Comparison of ENCODE assay signal across 1 cellular context in genomic region chr3:42055291-42055690, GRCh38.
TF ChIP-seq lines count a peak whose summit lies in the region.

No MANE protein-coding gene starts in this region.

TF ChIP-seq in HepG2, 621 proteins besides CTCF, POLR2A, EP300 and RAD21 (continued from another document and continues in another):
- TF ChIP-seq, protein P1, sequence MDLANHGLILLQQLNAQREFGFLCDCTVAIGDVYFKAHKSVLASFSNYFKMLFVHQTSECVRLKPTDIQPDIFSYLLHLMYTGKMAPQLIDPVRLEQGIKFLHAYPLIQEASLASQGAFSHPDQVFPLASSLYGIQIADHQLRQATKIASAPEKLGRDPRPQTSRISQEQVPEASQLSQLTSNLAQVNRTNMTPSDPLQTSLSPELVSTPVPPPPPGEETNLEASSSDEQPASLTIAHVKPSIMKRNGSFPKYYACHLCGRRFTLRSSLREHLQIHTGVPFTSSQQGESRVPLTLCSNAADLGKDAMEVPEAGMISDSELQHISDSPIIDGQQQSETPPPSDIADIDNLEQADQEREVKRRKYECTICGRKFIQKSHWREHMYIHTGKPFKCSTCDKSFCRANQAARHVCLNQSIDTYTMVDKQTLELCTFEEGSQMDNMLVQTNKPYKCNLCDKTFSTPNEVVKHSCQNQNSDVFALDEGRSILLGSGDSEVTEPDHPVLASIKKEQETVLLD (CRISPR knock-in tag; IDR thresholded peaks at IDR 0.05; ENCODE audit: low read depth): no peak
- TF ChIP-seq FOXA3 (CRISPR knock-in tag; IDR thresholded peaks at IDR 0.05) (peak; percentile 93), ZNF773 (CRISPR knock-in tag; IDR thresholded peaks at IDR 0.05; ENCODE audit: borderline replicate concordance) (no peak), KDM4B (CRISPR knock-in tag; IDR thresholded peaks at IDR 0.05) (no peak), GATAD1 (CRISPR knock-in tag; IDR thresholded peaks at IDR 0.05) (no peak), ARID5B (CRISPR knock-in tag; IDR thresholded peaks at IDR 0.05) (peak; percentile 79), GZF1 (CRISPR knock-in tag; IDR thresholded peaks at IDR 0.05) (no peak), SAP130 (CRISPR knock-in tag; IDR thresholded peaks at IDR 0.05; ENCODE audit: low read depth) (peak; percentile 66), HOXA3 (CRISPR knock-in tag; IDR thresholded peaks at IDR 0.05) (0 out of 2 replicates have a peak, but pooled peaks have one; percentile 16), GATA4 (IDR thresholded peaks at IDR 0.05; ENCODE audit: borderline replicate concordance, low read depth) (no peak), ERF (CRISPR knock-in tag; IDR thresholded peaks at IDR 0.05) (peak; percentile 49; the same call in 1 of the 2 replicates), CC2D1A (CRISPR knock-in tag; IDR thresholded peaks at IDR 0.05) (no peak), ZNF800 (CRISPR knock-in tag; IDR thresholded peaks at IDR 0.05) (no peak), ZNF678 (CRISPR knock-in tag; IDR thresholded peaks at IDR 0.05) (no peak), RELA (CRISPR knock-in tag; IDR thresholded peaks at IDR 0.05) (no peak), ZNF335 (CRISPR knock-in tag; IDR thresholded peaks at IDR 0.05) (no peak), PCBP1 (IDR thresholded peaks at IDR 0.05; ENCODE audit: borderline replicate concordance, low read depth, low read length) (no peak), ZNF629 (CRISPR knock-in tag; conservative IDR thresholded peaks at IDR 0.05) (no peak), SNRNP70 (IDR thresholded peaks at IDR 0.05; ENCODE audit: low read depth, low read length) (no peak), RAD51 (IDR thresholded peaks at IDR 0.05; ENCODE audit: borderline replicate concordance) (no peak), MYC (CRISPR knock-in tag; IDR thresholded peaks at IDR 0.05; ENCODE audit: borderline replicate concordance) (no peak), KMT2B (CRISPR knock-in tag; IDR thresholded peaks at IDR 0.05) (no peak), ZSCAN9 (CRISPR knock-in tag; IDR thresholded peaks at IDR 0.05; ENCODE audit: borderline replicate concordance) (0 out of 2 replicates have a peak, but pooled peaks have one; percentile 40), SIX1 (CRISPR knock-in tag; IDR thresholded peaks at IDR 0.05; ENCODE audit: borderline replicate concordance) (no peak), ZFP1 (CRISPR knock-in tag; IDR thresholded peaks at IDR 0.05) (no peak), ZNF652 (CRISPR knock-in tag; IDR thresholded peaks at IDR 0.05; ENCODE audit: borderline replicate concordance, low read depth) (no peak), HES4 (CRISPR knock-in tag; IDR thresholded peaks at IDR 0.05; ENCODE audit: borderline replicate concordance) (no peak), GMEB1 (CRISPR knock-in tag; IDR thresholded peaks at IDR 0.05; ENCODE audit: borderline replicate concordance) (no peak), HNF1B (CRISPR knock-in tag; IDR thresholded peaks at IDR 0.05) (no peak), HMG20A (CRISPR knock-in tag; IDR thresholded peaks at IDR 0.05; ENCODE audit: borderline replicate concordance) (peak; percentile 74; the same call in 1 of the 2 replicates), ZFY (CRISPR knock-in tag; IDR thresholded peaks at IDR 0.05) (no peak), JUNB (CRISPR knock-in tag; IDR thresholded peaks at IDR 0.05; ENCODE audit: borderline replicate concordance) (no peak), ZNF720 (CRISPR knock-in tag; IDR thresholded peaks at IDR 0.05) (no peak), MTA3 (CRISPR knock-in tag; IDR thresholded peaks at IDR 0.05) (no peak), RFX1 (IDR thresholded peaks at IDR 0.05) (no peak), MIXL1 (CRISPR knock-in tag; IDR thresholded peaks at IDR 0.05) (0 out of 2 replicates have a peak, but pooled peaks have one; percentile 29), MED8 (CRISPR knock-in tag; IDR thresholded peaks at IDR 0.05; ENCODE audit: insufficient replicate concordance) (no peak), ISX (CRISPR knock-in tag; conservative IDR thresholded peaks at IDR 0.05) (no peak), ZNF564 (CRISPR knock-in tag; IDR thresholded peaks at IDR 0.05) (no peak), PHB2 (IDR thresholded peaks at IDR 0.05; ENCODE audit: partially characterized antibody) (no peak), MEF2D (CRISPR knock-in tag; IDR thresholded peaks at IDR 0.05) (no peak), ZNF772 (CRISPR knock-in tag; IDR thresholded peaks at IDR 0.05) (no peak), ARID2 (CRISPR knock-in tag; IDR thresholded peaks at IDR 0.05; ENCODE audit: borderline replicate concordance) (no peak), E2F1 (CRISPR knock-in tag; IDR thresholded peaks at IDR 0.05) (no peak), SP2 (CRISPR knock-in tag; IDR thresholded peaks at IDR 0.05) (no peak), ZNF749 (CRISPR knock-in tag; IDR thresholded peaks at IDR 0.05; ENCODE audit: borderline replicate concordance) (no peak), ZNF883 (CRISPR knock-in tag; IDR thresholded peaks at IDR 0.05; ENCODE audit: not compliant biosample characterization) (no peak), ZNF33B (CRISPR knock-in tag; IDR thresholded peaks at IDR 0.05) (no peak), RBFOX2 (IDR thresholded peaks at IDR 0.05; ENCODE audit: low read depth, low read length) (no peak), CENPT (CRISPR knock-in tag; IDR thresholded peaks at IDR 0.05; ENCODE audit: low read depth) (no peak), NCOA2 (CRISPR knock-in tag; IDR thresholded peaks at IDR 0.05) (peak; percentile 75), ZFP41 (CRISPR knock-in tag; IDR thresholded peaks at IDR 0.05; ENCODE audit: borderline replicate concordance) (no peak), PHF5A (CRISPR knock-in tag; IDR thresholded peaks at IDR 0.05; ENCODE audit: low read depth, unreplicated experiment) (no peak)
- TF ChIP-seq, protein P2, sequence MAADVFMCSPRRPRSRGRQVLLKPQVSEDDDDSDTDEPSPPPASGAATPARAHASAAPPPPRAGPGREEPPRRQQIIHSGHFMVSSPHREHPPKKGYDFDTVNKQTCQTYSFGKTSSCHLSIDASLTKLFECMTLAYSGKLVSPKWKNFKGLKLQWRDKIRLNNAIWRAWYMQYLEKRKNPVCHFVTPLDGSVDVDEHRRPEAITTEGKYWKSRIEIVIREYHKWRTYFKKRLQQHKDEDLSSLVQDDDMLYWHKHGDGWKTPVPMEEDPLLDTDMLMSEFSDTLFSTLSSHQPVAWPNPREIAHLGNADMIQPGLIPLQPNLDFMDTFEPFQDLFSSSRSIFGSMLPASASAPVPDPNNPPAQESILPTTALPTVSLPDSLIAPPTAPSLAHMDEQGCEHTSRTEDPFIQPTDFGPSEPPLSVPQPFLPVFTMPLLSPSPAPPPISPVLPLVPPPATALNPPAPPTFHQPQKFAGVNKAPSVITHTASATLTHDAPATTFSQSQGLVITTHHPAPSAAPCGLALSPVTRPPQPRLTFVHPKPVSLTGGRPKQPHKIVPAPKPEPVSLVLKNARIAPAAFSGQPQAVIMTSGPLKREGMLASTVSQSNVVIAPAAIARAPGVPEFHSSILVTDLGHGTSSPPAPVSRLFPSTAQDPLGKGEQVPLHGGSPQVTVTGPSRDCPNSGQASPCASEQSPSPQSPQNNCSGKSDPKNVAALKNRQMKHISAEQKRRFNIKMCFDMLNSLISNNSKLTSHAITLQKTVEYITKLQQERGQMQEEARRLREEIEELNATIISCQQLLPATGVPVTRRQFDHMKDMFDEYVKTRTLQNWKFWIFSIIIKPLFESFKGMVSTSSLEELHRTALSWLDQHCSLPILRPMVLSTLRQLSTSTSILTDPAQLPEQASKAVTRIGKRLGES (CRISPR knock-in tag; IDR thresholded peaks at IDR 0.05; ENCODE audit: borderline replicate concordance): no peak
- TF ChIP-seq, protein P3, sequence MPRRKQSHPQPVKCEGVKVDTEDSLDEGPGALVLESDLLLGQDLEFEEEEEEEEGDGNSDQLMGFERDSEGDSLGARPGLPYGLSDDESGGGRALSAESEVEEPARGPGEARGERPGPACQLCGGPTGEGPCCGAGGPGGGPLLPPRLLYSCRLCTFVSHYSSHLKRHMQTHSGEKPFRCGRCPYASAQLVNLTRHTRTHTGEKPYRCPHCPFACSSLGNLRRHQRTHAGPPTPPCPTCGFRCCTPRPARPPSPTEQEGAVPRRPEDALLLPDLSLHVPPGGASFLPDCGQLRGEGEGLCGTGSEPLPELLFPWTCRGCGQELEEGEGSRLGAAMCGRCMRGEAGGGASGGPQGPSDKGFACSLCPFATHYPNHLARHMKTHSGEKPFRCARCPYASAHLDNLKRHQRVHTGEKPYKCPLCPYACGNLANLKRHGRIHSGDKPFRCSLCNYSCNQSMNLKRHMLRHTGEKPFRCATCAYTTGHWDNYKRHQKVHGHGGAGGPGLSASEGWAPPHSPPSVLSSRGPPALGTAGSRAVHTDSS (CRISPR knock-in tag; conservative IDR thresholded peaks at IDR 0.05): no peak
- TF ChIP-seq, protein P4, sequence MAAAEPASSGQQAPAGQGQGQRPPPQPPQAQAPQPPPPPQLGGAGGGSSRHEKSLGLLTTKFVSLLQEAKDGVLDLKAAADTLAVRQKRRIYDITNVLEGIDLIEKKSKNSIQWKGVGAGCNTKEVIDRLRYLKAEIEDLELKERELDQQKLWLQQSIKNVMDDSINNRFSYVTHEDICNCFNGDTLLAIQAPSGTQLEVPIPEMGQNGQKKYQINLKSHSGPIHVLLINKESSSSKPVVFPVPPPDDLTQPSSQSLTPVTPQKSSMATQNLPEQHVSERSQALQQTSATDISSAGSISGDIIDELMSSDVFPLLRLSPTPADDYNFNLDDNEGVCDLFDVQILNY (CRISPR knock-in tag; conservative IDR thresholded peaks at IDR 0.05): no peak
- TF ChIP-seq, protein P5, sequence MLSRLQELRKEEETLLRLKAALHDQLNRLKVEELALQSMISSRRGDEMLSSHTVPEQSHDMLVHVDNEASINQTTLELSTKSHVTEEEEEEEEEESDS (CRISPR knock-in tag; IDR thresholded peaks at IDR 0.05; ENCODE audit: borderline replicate concordance): no peak
